Comparison of ENCODE assay signal across 1 cellular context in genomic region chr21:17501107-17502006, GRCh38.
TF ChIP-seq lines count a peak whose summit lies in the region.

No MANE protein-coding gene starts in this region.

TF ChIP-seq in HepG2, 621 proteins besides CTCF, POLR2A, EP300 and RAD21 (continued from another document and continues in another):
- no peak for TF ChIP-seq ETS1 (CRISPR knock-in tag; IDR thresholded peaks at IDR 0.05)
- TF ChIP-seq ZNF326 (CRISPR knock-in tag; IDR thresholded peaks at IDR 0.05; ENCODE audit: borderline replicate concordance), result no peak
- TF ChIP-seq SIX4 (CRISPR knock-in tag; IDR thresholded peaks at IDR 0.05), result peak; percentile 79
- TF ChIP-seq HOMEZ (CRISPR knock-in tag; IDR thresholded peaks at IDR 0.05; ENCODE audit: low read depth), result peak; percentile 52; the same call in 1 of the 2 replicates
- TF ChIP-seq DBP (CRISPR knock-in tag; IDR thresholded peaks at IDR 0.05; ENCODE audit: not compliant biosample characterization), result no peak
- no peak for TF ChIP-seq KAT7 (CRISPR knock-in tag; IDR thresholded peaks at IDR 0.05; ENCODE audit: borderline replicate concordance)
- TF ChIP-seq ZNF230 (CRISPR knock-in tag; IDR thresholded peaks at IDR 0.05), result no peak
- no peak for TF ChIP-seq NFATC3 (CRISPR knock-in tag; IDR thresholded peaks at IDR 0.05)
- no peak for TF ChIP-seq FOXK2 (IDR thresholded peaks at IDR 0.05)
- TF ChIP-seq ZNF589 (CRISPR knock-in tag; conservative IDR thresholded peaks at IDR 0.05), result no peak
- TF ChIP-seq FOSL1 (CRISPR knock-in tag; IDR thresholded peaks at IDR 0.05; ENCODE audit: borderline replicate concordance), result peak; percentile 100
- peak; percentile 91 for TF ChIP-seq TEAD3 (CRISPR knock-in tag; optimal IDR thresholded peaks at IDR 0.05; ENCODE audit: borderline replicate concordance)
- no peak for TF ChIP-seq ELK4 (CRISPR knock-in tag; IDR thresholded peaks at IDR 0.05; ENCODE audit: borderline replicate concordance)
- TF ChIP-seq ZNF3 (CRISPR knock-in tag; IDR thresholded peaks at IDR 0.05), result no peak
- TF ChIP-seq KDM5B (CRISPR knock-in tag; IDR thresholded peaks at IDR 0.05; ENCODE audit: borderline replicate concordance), result no peak
- no peak for TF ChIP-seq RAD51 (IDR thresholded peaks at IDR 0.05; ENCODE audit: borderline replicate concordance)
- TF ChIP-seq ZMAT5 (CRISPR knock-in tag; IDR thresholded peaks at IDR 0.05; ENCODE audit: borderline replicate concordance, low read depth), result no peak
- no peak for TF ChIP-seq PCBP2 (optimal IDR thresholded peaks at IDR 0.05; ENCODE audit: low read depth, low read length, poor library complexity, severe bottlenecking)
- no peak for TF ChIP-seq XRCC5 (optimal IDR thresholded peaks at IDR 0.05; ENCODE audit: low read length)
- TF ChIP-seq SP2 (CRISPR knock-in tag; IDR thresholded peaks at IDR 0.05), result no peak
- TF ChIP-seq E2F1 (CRISPR knock-in tag; IDR thresholded peaks at IDR 0.05), result peak; percentile 43; the same call in 1 of the 2 replicates
- TF ChIP-seq ZFP36 (IDR thresholded peaks at IDR 0.05; ENCODE audit: borderline replicate concordance, low read depth, low read length, partially characterized antibody), result no peak
- TF ChIP-seq ZNF605 (CRISPR knock-in tag; IDR thresholded peaks at IDR 0.05), result no peak
- no peak for TF ChIP-seq ZSCAN21 (CRISPR knock-in tag; IDR thresholded peaks at IDR 0.05; ENCODE audit: borderline replicate concordance)
- TF ChIP-seq FOXA3 (CRISPR knock-in tag; IDR thresholded peaks at IDR 0.05), result peak; percentile 99
- TF ChIP-seq ZNF570 (CRISPR knock-in tag; IDR thresholded peaks at IDR 0.05; ENCODE audit: borderline replicate concordance), result no peak
- TF ChIP-seq ZSCAN25 (CRISPR knock-in tag; IDR thresholded peaks at IDR 0.05), result 0 out of 2 replicates have a peak, but pooled peaks have one; percentile 34
- TF ChIP-seq ATRX (CRISPR knock-in tag; IDR thresholded peaks at IDR 0.05; ENCODE audit: borderline replicate concordance), result no peak
- TF ChIP-seq BORCS8-MEF2B (CRISPR knock-in tag; IDR thresholded peaks at IDR 0.05), result no peak
- no peak for TF ChIP-seq HMGA1 (CRISPR knock-in tag; conservative IDR thresholded peaks at IDR 0.05)
- no peak for TF ChIP-seq ZFYVE20 (CRISPR knock-in tag; IDR thresholded peaks at IDR 0.05; ENCODE audit: borderline replicate concordance, low read depth)
- no peak for TF ChIP-seq ARNTL (CRISPR knock-in tag; IDR thresholded peaks at IDR 0.05)
- TF ChIP-seq ZSCAN5A (CRISPR knock-in tag; IDR thresholded peaks at IDR 0.05; ENCODE audit: borderline replicate concordance), result no peak
- TF ChIP-seq ZNF224 (CRISPR knock-in tag; IDR thresholded peaks at IDR 0.05), result no peak
- TF ChIP-seq ZNF574 (CRISPR knock-in tag; IDR thresholded peaks at IDR 0.05), result peak; percentile 34; the same call in 1 of the 2 replicates
- no peak for TF ChIP-seq ZNF510 (CRISPR knock-in tag; IDR thresholded peaks at IDR 0.05; ENCODE audit: low read depth)
- no peak for TF ChIP-seq SALL2 (CRISPR knock-in tag; IDR thresholded peaks at IDR 0.05)
- TF ChIP-seq RBM39 (IDR thresholded peaks at IDR 0.05; ENCODE audit: low read depth, low read length, poor library complexity, severe bottlenecking), result no peak
- TF ChIP-seq ZBTB26 (CRISPR knock-in tag; IDR thresholded peaks at IDR 0.05; ENCODE audit: borderline replicate concordance), result no peak
- TF ChIP-seq ZFP62 (CRISPR knock-in tag; IDR thresholded peaks at IDR 0.05), result no peak
- no peak for TF ChIP-seq GMEB2 (CRISPR knock-in tag; IDR thresholded peaks at IDR 0.05; ENCODE audit: low read depth)
- peak; percentile 71; the same call in 1 of the 2 replicates for TF ChIP-seq NCOA1 (CRISPR knock-in tag; IDR thresholded peaks at IDR 0.05)
- no peak for TF ChIP-seq KDM2A (CRISPR knock-in tag; IDR thresholded peaks at IDR 0.05; ENCODE audit: borderline replicate concordance, low read depth)
- TF ChIP-seq PHF21A (CRISPR knock-in tag; IDR thresholded peaks at IDR 0.05), result peak; percentile 64
- peak; percentile 48; the same call in 1 of the 2 replicates for TF ChIP-seq ZNF280D (CRISPR knock-in tag; IDR thresholded peaks at IDR 0.05)
- no peak for TF ChIP-seq NR0B2 (CRISPR knock-in tag; IDR thresholded peaks at IDR 0.05)
- no peak for TF ChIP-seq ZNF780A (CRISPR knock-in tag; IDR thresholded peaks at IDR 0.05)
- no peak for TF ChIP-seq HNRNPH1 (optimal IDR thresholded peaks at IDR 0.05; ENCODE audit: low read depth, low read length)
- TF ChIP-seq ZNF136 (CRISPR knock-in tag; IDR thresholded peaks at IDR 0.05; ENCODE audit: low read depth), result no peak
